ENCODE assay signal across 25 cellular contexts in genomic region chr6:154890874-154891273, GRCh38.
"Had no signal": no experiment of that assay in that cellular context is flagged by ENCODE, and none has a peak within 500 bp of the region (broad histone marks: within the 10 kb centered on the region; RNA-seq: fewer than 3 reads in every experiment).

No MANE protein-coding gene starts in this region.

- DNase-seq: activated CD4-positive, CD25-positive, alpha-beta regulatory T cell; activated CD8-positive, alpha-beta memory T cell treated with anti-CD3 and anti-CD28 coated beads, Interleukin-2, amount 10 ng/mL, durations not matched to agents 7 days and 5 days; activated gamma-delta T cell treated with Interleukin-2 at 50 U/mL for 16 hours; activated naive CD4-positive, alpha-beta T cell treated with anti-CD3 and anti-CD28 coated beads, Interleukin-2, amount 10 ng/mL, durations not matched to agents 7 days and 5 days; amygdala; brain microvascular endothelial cell; Karpas-422; MM.1S; NCI-H1105; NCI-H1436; NCI-H1694 treated with DMSO at 0.1 percent for 48 hours; NCI-H2029 treated with DMSO at 0.1 percent for 48 hours; NCI-H345; NCI-H510A; NCI-H526 treated with DMSO at 0.1 percent for 48 hours; NCI-H82; OCI-M1; RPMI8226; T-cell; T-helper 2 cell; T1000 had no signal

- H3K36me3 Mint-ChIP-seq: activated CD8-positive, alpha-beta memory T cell treated with anti-CD3 and anti-CD28 coated beads, Interleukin-2, amount 10 ng/mL, durations not matched to agents 7 days and 5 days; activated naive CD4-positive, alpha-beta T cell treated with anti-CD3 and anti-CD28 coated beads, Interleukin-2, amount 10 ng/mL, durations not matched to agents 7 days and 5 days had no signal

- H3K27ac Mint-ChIP-seq: activated CD8-positive, alpha-beta memory T cell treated with anti-CD3 and anti-CD28 coated beads, Interleukin-2, amount 10 ng/mL, durations not matched to agents 7 days and 5 days; activated naive CD4-positive, alpha-beta T cell treated with anti-CD3 and anti-CD28 coated beads, Interleukin-2, amount 10 ng/mL, durations not matched to agents 7 days and 5 days; activated T-helper 2 cell treated with anti-CD3 and anti-CD28 coated beads, Interferon-gamma antibody, Interleukin-2, Interleukin-4, amounts not matched to agents 10 μg/mL and 5 μg/mL and 100 μg/mL, durations not matched to agents 14 hours and 24 hours and 36 hours; T-cell had no signal

- H3K27me3 Mint-ChIP-seq: activated CD8-positive, alpha-beta memory T cell treated with anti-CD3 and anti-CD28 coated beads, Interleukin-2, amount 10 ng/mL, durations not matched to agents 7 days and 5 days; activated naive CD4-positive, alpha-beta T cell treated with anti-CD3 and anti-CD28 coated beads, Interleukin-2, amount 10 ng/mL, durations not matched to agents 7 days and 5 days; T-cell had no signal

- ATAC-seq: activated CD8-positive, alpha-beta memory T cell treated with anti-CD3 and anti-CD28 coated beads, Interleukin-2, amount 10 ng/mL, durations not matched to agents 7 days and 5 days; K562; Panc1; Right ventricle myocardium inferior; T-cell had no signal

- H3K4me3 Mint-ChIP-seq: activated CD8-positive, alpha-beta memory T cell treated with anti-CD3 and anti-CD28 coated beads, Interleukin-2, amount 10 ng/mL, durations not matched to agents 7 days and 5 days; activated naive CD4-positive, alpha-beta T cell treated with anti-CD3 and anti-CD28 coated beads, Interleukin-2, amount 10 ng/mL, durations not matched to agents 7 days and 5 days; T-cell had no signal

- H3K9me3 Mint-ChIP-seq: activated naive CD4-positive, alpha-beta T cell treated with anti-CD3 and anti-CD28 coated beads, Interleukin-2, amount 10 ng/mL, durations not matched to agents 7 days and 5 days; activated T-helper 2 cell treated with anti-CD3 and anti-CD28 coated beads, Interferon-gamma antibody, Interleukin-2, Interleukin-4, amounts not matched to agents 10 μg/mL and 5 μg/mL and 100 μg/mL, durations not matched to agents 14 hours and 24 hours and 36 hours; T-cell had no signal

- H3K4me1 Mint-ChIP-seq: activated CD8-positive, alpha-beta memory T cell treated with anti-CD3 and anti-CD28 coated beads, Interleukin-2, amount 10 ng/mL, durations not matched to agents 7 days and 5 days; activated naive CD4-positive, alpha-beta T cell treated with anti-CD3 and anti-CD28 coated beads, Interleukin-2, amount 10 ng/mL, durations not matched to agents 7 days and 5 days had no signal
